ENCODE assay signal across 14 cellular contexts in the genomic region with DNA sequence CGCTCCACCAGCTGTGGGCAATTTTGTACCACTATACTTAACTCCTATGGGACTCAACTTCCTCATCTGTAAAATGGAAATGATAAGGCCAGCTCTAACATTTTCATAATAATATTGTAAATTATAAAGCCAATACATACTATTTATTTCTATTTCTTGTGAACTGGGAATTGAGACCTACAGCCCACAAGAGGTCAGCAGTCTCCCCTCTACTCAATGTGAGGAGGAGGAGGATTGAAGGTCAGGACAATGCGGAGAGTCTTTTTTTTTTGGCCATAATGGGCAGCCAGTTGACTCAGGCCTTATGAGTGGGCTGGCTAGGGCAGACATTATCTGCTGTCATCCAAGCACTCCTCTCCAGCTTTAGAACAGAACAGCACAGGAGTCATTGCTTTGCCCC.
"Had no signal": no experiment of that assay in that cellular context is flagged by ENCODE, and none has a peak within 500 bp of the region (broad histone marks: within the 10 kb centered on the region; RNA-seq: fewer than 3 reads in every experiment).

No MANE protein-coding gene starts in this region.

- H3K9me3 ChIP-seq: body of pancreas, gastrocnemius medialis, left lung, suprapubic skin, upper lobe of left lung had no signal

- H3K4me3 ChIP-seq: body of pancreas, gastrocnemius medialis, left lung, suprapubic skin, upper lobe of left lung had no signal

- ATAC-seq: body of pancreas; gastrocnemius medialis; left lung; natural killer cell treated with Interleukin-12 subunit alpha and Interleukin-12 subunit beta and Interleukin-15 and Interleukin-18, amount 100 ng/mL, for 72 hours had no signal

- H3K27me3 ChIP-seq: body of pancreas, left lung, suprapubic skin, upper lobe of left lung had no signal

- DNase-seq: activated effector memory CD4-positive, alpha-beta T cell treated with Interleukin-2 at 50 U/mL for 16 hours; activated T-cell treated with anti-CD3 and anti-CD28 coated beads, Interleukin-2, amount 50 U/mL, for 1 hour; body of pancreas; central memory CD4-positive, alpha-beta T cell; cortex of kidney; effector CD8-positive, alpha-beta T cell; gastrocnemius medialis; left lung; mesenchymal stem cell; stimulated activated CD4-positive, alpha-beta T cell treated with anti-CD3 and anti-CD28 coated beads, Interleukin-2, amount 100 ng/mL, for 48 hours; stimulated activated naive CD4-positive, alpha-beta T cell treated with Interleukin-2 at 50 U/mL for 16 hours; upper lobe of left lung had no signal

- H3K36me3 ChIP-seq: gastrocnemius medialis, left lung, suprapubic skin, upper lobe of left lung had no signal

- H3K27ac ChIP-seq: body of pancreas, gastrocnemius medialis, left lung, suprapubic skin, upper lobe of left lung had no signal

- H3K4me1 ChIP-seq: body of pancreas, gastrocnemius medialis, left lung, suprapubic skin, upper lobe of left lung had no signal
